In the genomic region with DNA sequence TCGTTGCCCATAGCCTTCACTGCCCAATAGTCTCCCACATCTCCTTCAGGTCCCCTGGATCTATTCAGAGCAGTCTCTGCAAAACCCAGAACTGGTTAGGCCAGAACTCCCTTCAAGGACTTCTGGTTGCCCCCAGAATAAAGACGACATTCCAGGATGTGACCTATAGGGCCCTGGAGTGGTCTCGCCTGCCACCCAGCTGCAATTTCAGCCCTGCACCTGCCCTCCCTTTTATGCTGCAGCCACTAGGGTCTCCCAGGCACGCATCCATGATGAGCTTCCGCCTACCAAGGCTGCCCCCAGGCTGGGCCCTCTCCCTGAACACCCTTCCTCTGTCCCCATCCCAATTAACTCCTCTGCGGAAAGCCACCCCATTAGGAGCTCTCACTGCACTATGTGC, we compare ENCODE assay signal across 15 cellular contexts. TPM values are rescaled to one million over a fixed set of nuclear protein-coding genes. Genes with fewer than 3 reads are reported as not detected.
"Had no signal": no experiment of that assay in that cellular context is flagged by ENCODE, and none has a peak within 500 bp of the region (broad histone marks: within the 10 kb centered on the region; RNA-seq: fewer than 3 reads in every experiment).

No MANE protein-coding gene starts in this region.

- H3K9me3 Mint-ChIP-seq: activated CD4-positive, alpha-beta memory T cell treated with anti-CD3 and anti-CD28 coated beads, Interleukin-2, amount 10 ng/mL, durations not matched to agents 7 days and 5 days; activated naive CD4-positive, alpha-beta T cell treated with anti-CD3 and anti-CD28 coated beads, Interleukin-2, amount 50 U/mL, for 24 hours had no signal

- H2AFZ ChIP-seq: hepatocyte had no signal

- H3K4me3 Mint-ChIP-seq: activated CD4-positive, alpha-beta memory T cell treated with anti-CD3 and anti-CD28 coated beads, Interleukin-2, amount 10 ng/mL, durations not matched to agents 7 days and 5 days; activated naive CD4-positive, alpha-beta T cell treated with anti-CD3 and anti-CD28 coated beads, Interleukin-2, amount 50 U/mL, for 24 hours; naive thymus-derived CD4-positive, alpha-beta T cell; stimulated activated naive CD8-positive, alpha-beta T cell treated with anti-CD3 and anti-CD28 coated beads, Interleukin-15, amount 100 ng/mL, for 72 hours had no signal

- H3K27ac ChIP-seq: hepatocyte, testis had no signal

- H3K79me2 ChIP-seq: hepatocyte had no signal

- DNase-seq: activated CD4-positive, alpha-beta memory T cell treated with anti-CD3 and anti-CD28 coated beads, Interleukin-2, amount 10 ng/mL, durations not matched to agents 7 days and 5 days; activated CD8-positive, alpha-beta memory T cell treated with anti-CD3 and anti-CD28 coated beads, Interleukin-2, amount 50 U/mL, for 4 hours; dermis blood vessel endothelial cell; naive thymus-derived CD4-positive, alpha-beta T cell; occipital lobe; stimulated activated CD4-positive, alpha-beta T cell treated with anti-CD3 and anti-CD28 coated beads, Interleukin-4, amount 100 ng/mL, for 24 hours; stimulated activated naive CD8-positive, alpha-beta T cell treated with anti-CD3 and anti-CD28 coated beads, Interleukin-15, amount 100 ng/mL, for 72 hours; T-helper 2 cell; testis had no signal

- H3K9me3 ChIP-seq: testis had no signal

- H3K4me3 ChIP-seq: hepatocyte, lung, testis had no signal

- H3K27ac Mint-ChIP-seq: activated CD4-positive, alpha-beta memory T cell treated with anti-CD3 and anti-CD28 coated beads, Interleukin-2, amount 10 ng/mL, durations not matched to agents 7 days and 5 days; activated naive CD4-positive, alpha-beta T cell treated with anti-CD3 and anti-CD28 coated beads, Interleukin-2, amount 50 U/mL, for 24 hours; naive thymus-derived CD4-positive, alpha-beta T cell; stimulated activated naive CD8-positive, alpha-beta T cell treated with anti-CD3 and anti-CD28 coated beads, Interleukin-15, amount 100 ng/mL, for 72 hours had no signal

- ATAC-seq: activated CD4-positive, CD25-positive, alpha-beta regulatory T cell treated with anti-CD3 and anti-CD28 coated beads, Interleukin-2, amount 50 U/mL, for 24 hours; naive thymus-derived CD4-positive, alpha-beta T cell; stimulated activated naive CD8-positive, alpha-beta T cell treated with anti-CD3 and anti-CD28 coated beads, Interleukin-15, amount 100 ng/mL, for 72 hours had no signal

- H3K36me3 Mint-ChIP-seq: activated naive CD4-positive, alpha-beta T cell treated with anti-CD3 and anti-CD28 coated beads, Interleukin-2, amount 50 U/mL, for 24 hours had no signal

- H3K4me2 ChIP-seq: hepatocyte had no signal

RNA-seq across cellular contexts. Expression of gene TSPEAR, which starts 7.2 kb away (rescaled TPM):
- total RNA-seq: activated CD4-positive, alpha-beta memory T cell treated with anti-CD3 and anti-CD28 coated beads, Interleukin-2, amount 10 ng/mL, durations not matched to agents 7 days and 5 days; hepatocyte; mononuclear cell; naive thymus-derived CD4-positive, alpha-beta T cell; occipital lobe had no signal

RNA-seq across cellular contexts. Expression of gene KRTAP10-12, which starts 21.6 kb away (rescaled TPM):
- total RNA-seq: activated CD4-positive, alpha-beta memory T cell treated with anti-CD3 and anti-CD28 coated beads, Interleukin-2, amount 10 ng/mL, durations not matched to agents 7 days and 5 days; dermis blood vessel endothelial cell; hepatocyte; lung; mononuclear cell; naive thymus-derived CD4-positive, alpha-beta T cell; occipital lobe; testis; urinary bladder had no signal

RNA-seq across cellular contexts. Expression of gene KRTAP12-1, which starts 36.6 kb away (rescaled TPM):
- total RNA-seq: activated CD4-positive, alpha-beta memory T cell treated with anti-CD3 and anti-CD28 coated beads, Interleukin-2, amount 10 ng/mL, durations not matched to agents 7 days and 5 days; dermis blood vessel endothelial cell; hepatocyte; lung; mononuclear cell; naive thymus-derived CD4-positive, alpha-beta T cell; occipital lobe; testis; urinary bladder had no signal

RNA-seq across cellular contexts. Expression of gene KRTAP12-2, which starts 51.8 kb away (rescaled TPM):
- total RNA-seq: activated CD4-positive, alpha-beta memory T cell treated with anti-CD3 and anti-CD28 coated beads, Interleukin-2, amount 10 ng/mL, durations not matched to agents 7 days and 5 days; dermis blood vessel endothelial cell; hepatocyte; lung; mononuclear cell; naive thymus-derived CD4-positive, alpha-beta T cell; occipital lobe; urinary bladder had no signal
